21 cellular contexts compared by ENCODE assay signal in the genomic region with DNA sequence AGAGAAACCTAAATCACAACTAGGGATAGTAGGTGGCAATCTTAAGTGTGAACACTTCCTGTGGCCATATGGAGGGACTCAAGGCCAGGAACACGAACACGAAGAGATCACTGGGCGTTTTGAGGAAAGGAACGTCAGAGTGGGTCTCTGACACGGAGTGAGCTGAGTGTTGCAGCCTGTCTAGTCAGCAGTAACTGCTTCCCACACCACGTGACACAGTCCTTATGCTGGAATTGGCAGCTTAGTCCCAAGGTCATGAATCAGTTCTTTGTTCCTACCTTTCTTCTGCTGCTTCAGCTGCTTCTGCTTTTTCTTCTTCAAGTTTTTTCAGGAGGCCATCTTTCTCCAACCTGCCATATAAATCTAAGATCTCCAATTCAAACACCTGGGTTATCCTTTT. TPM values are rescaled to one million over a fixed set of nuclear protein-coding genes. Genes with fewer than 3 reads are reported as not detected.
DNase-seq lines count a peak whose midpoint lies in the region; ATAC-seq and TF ChIP-seq lines count a peak whose summit lies in the region.
"Had no signal": no experiment of that assay in that cellular context is flagged by ENCODE, and none has a peak within 500 bp of the region (broad histone marks: within the 10 kb centered on the region; RNA-seq: fewer than 3 reads in every experiment).

No MANE protein-coding gene starts in this region.

- H3K9me3 ChIP-seq in right cardiac atrium (ENCODE audit: control insufficient read depth, low read length): no peaks in the 10 kb centered on the region
- H3K9me3 ChIP-seq: mucosa of descending colon, upper lobe of left lung had no signal

- H3K27ac ChIP-seq in cingulate gyrus (ENCODE audit: low read depth, low read length) (peak overlapping the region; percentile 81), right cardiac atrium (ENCODE audit: low read length) (peak overlapping the region; percentile 53)
- H3K27ac ChIP-seq: upper lobe of left lung had no signal

- intact Hi-C loops in right cardiac atrium (cut with DNase I): no loop called here
- intact Hi-C loops in sciatic nerve (cut with DNase I): no loop called here

- TF ChIP-seq CTCF in GM10266 (IDR thresholded peaks at IDR 0.05; ENCODE audit: control insufficient read depth, insufficient read depth, low read depth, missing control alignments): no peak

- WGBS in right cardiac atrium: 50% methylated on average over 6 of the region's 6 CpGs

- in situ Hi-C loops in SK-MEL-5 (cut with HindIII; ENCODE audit: low pct_unique_long_range_greater_than_20kb, low sequenced_read_pairs): no loop called here

- DNase-seq in SK-MEL-5 (ENCODE audit: low read depth, low spot score): peak; percentile 91
- peak in 1 of 3 donors; percentile 31 for DNase-seq in right cardiac atrium
- DNase-seq in sciatic nerve (ENCODE audit: low spot score): no peak
- DNase-seq in stimulated activated CD4-positive, alpha-beta T cell treated with anti-CD3 and anti-CD28 coated beads, Interleukin-2, amount 100 ng/mL, for 24 hours: no peak
- DNase-seq in COLO668 (lab: John Stamatoyannopoulos, UW; ENCODE audit: unreplicated experiment): no peak
- no peak for DNase-seq in GM10266 (ENCODE audit: extremely low spot score)
- DNase-seq: activated B cell treated with CpG ODN at 0.5 μM for 24 hours, aorta, erythroblast, mucosa of descending colon, MV-4-11, NCI-H2081, NCI-H524 treated with DMSO at 0.1 percent for 48 hours, SHP77 treated with DMSO at 0.1 percent for 48 hours, T-helper 2 cell had no signal

- H3K4me3 ChIP-seq in right cardiac atrium (ENCODE audit: low read length): no peak overlapping the region
- H3K4me3 ChIP-seq: GM23338, mucosa of descending colon, smooth muscle cell, upper lobe of left lung had no signal

- ATAC-seq in right cardiac atrium (peak; percentile 59 to 70), sciatic nerve (peak; percentile 87), HG03378 (IDR thresholded peaks at IDR 0.05; ENCODE audit: unreplicated experiment) (no peak)
- ATAC-seq: activated T-helper 17 cell treated with anti-CD3 and anti-CD28 coated beads, Interleukin-2, amount 50 U/mL, for 72 hours; GM23338; mucosa of descending colon had no signal

- peaks cover 2% of the 10 kb centered on the region for H3K4me1 ChIP-seq in right cardiac atrium (ENCODE audit: control insufficient read depth, insufficient read depth, low read length)

- no peaks in the 10 kb centered on the region for H3K27me3 ChIP-seq in right cardiac atrium (ENCODE audit: control insufficient read depth, insufficient read depth)
- H3K27me3 ChIP-seq: upper lobe of left lung had no signal

RNA-seq across cellular contexts. Expression of gene SPACA9, which starts 18.2 kb away (rescaled TPM):
- 3.4 and 4.7 TPM in 2 replicates for total RNA-seq in SK-MEL-5 (2014; rRNA removed; shearing (Covaris generic))
- 6.1 and 7.5 TPM in 2 replicates for polyA plus RNA-seq in SK-MEL-5 (2015; cell fraction: cytosol; rRNA removed)
- 5.3 and 5.9 TPM in 2 replicates for polyA plus RNA-seq in SK-MEL-5 (2015; cell fraction: nucleus; rRNA removed)
- 10 to 100 TPM in 1 of 4 donors, 1 to 10 TPM in 3; 6.2 to 10.4 (median 8.7) TPM for total RNA-seq in right cardiac atrium
- polyA plus RNA-seq in right cardiac atrium: 11.2 TPM
- total RNA-seq in sciatic nerve: 9.3 TPM

RNA-seq across cellular contexts. Expression of gene AK8, which starts 18.8 kb away (rescaled TPM):
- total RNA-seq in SK-MEL-5 (2014; rRNA removed; shearing (Covaris generic)): 0.21 TPM in 1 of 2 replicates, not detected in the other
- 0.04 TPM in 1 of 2 replicates, not detected in the other for polyA plus RNA-seq in SK-MEL-5 (2015; cell fraction: cytosol; rRNA removed)
- polyA plus RNA-seq in SK-MEL-5 (2015; cell fraction: nucleus; rRNA removed): 0.79 TPM in 1 of 2 replicates, not detected in the other
- total RNA-seq in right cardiac atrium (1 to 10 TPM in 1 of 4 donors, under 1 TPM in 3; 0.25 to 1.0 (median 0.31) TPM), sciatic nerve (1.6 TPM)
- polyA plus RNA-seq in right cardiac atrium: 0.66 TPM

RNA-seq across cellular contexts. Expression of gene TSC1, which starts 47.5 kb away (rescaled TPM):
- total RNA-seq in SK-MEL-5 (2014; rRNA removed; shearing (Covaris generic)): 38.0 and 45.6 TPM in 2 replicates
- 20.7 and 26.6 TPM in 2 replicates for polyA plus RNA-seq in SK-MEL-5 (2015; cell fraction: cytosol; rRNA removed)
- polyA plus RNA-seq in SK-MEL-5 (2015; cell fraction: nucleus; rRNA removed): 162 and 224 TPM in 2 replicates
- total RNA-seq in right cardiac atrium (10 to 100 TPM; 30.5 to 43.1 (median 38.6) TPM), sciatic nerve (71.5 TPM)
- polyA plus RNA-seq in right cardiac atrium: 15.7 TPM
